ENCODE assay signal across 1 cellular context in the genomic region with DNA sequence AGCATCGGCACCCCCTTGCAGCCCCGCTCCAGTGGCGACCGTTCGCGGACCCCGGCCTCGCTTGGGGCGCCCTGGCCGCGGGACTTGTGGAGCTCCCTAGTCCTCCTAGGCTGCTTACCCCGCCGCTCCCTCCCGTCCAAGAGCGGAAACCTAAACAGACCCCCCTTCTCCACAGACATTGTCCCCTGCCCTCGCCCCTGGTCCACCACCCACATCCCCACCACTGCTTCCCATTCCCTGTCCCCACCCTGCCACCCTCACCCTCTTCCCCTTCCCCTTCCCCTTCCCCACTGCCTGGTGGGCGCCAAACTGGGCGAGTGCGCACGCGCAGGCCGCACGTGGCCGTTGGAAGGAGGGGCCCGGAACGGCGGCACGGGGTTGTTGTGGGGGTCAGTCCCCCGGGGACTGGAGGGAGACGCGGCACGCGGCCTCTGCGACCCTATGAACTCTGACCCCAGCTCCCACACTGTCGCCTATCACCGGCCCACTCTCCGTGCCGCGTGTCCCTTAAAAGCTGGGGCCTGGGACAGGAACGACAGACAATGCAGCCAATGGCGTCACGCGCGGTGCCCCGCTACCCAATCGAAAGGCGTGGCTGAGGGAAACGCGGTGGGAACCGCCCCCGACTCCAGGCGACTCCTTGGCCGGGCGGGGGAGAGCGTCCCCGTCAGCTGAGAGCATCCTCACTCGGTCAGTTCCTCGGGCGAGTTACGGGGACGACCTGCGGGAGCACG.
TF ChIP-seq lines count a peak whose summit lies in the region.

A gene (plus strand): TSS at position 667 of the 734 bp plus-strand sequence. CDS start 103 bp downstream, outside the sequence.

TF ChIP-seq in K562, 482 proteins besides CTCF, POLR2A, EP300 and RAD21 (continued from another document):
- TF ChIP-seq, protein P1, sequence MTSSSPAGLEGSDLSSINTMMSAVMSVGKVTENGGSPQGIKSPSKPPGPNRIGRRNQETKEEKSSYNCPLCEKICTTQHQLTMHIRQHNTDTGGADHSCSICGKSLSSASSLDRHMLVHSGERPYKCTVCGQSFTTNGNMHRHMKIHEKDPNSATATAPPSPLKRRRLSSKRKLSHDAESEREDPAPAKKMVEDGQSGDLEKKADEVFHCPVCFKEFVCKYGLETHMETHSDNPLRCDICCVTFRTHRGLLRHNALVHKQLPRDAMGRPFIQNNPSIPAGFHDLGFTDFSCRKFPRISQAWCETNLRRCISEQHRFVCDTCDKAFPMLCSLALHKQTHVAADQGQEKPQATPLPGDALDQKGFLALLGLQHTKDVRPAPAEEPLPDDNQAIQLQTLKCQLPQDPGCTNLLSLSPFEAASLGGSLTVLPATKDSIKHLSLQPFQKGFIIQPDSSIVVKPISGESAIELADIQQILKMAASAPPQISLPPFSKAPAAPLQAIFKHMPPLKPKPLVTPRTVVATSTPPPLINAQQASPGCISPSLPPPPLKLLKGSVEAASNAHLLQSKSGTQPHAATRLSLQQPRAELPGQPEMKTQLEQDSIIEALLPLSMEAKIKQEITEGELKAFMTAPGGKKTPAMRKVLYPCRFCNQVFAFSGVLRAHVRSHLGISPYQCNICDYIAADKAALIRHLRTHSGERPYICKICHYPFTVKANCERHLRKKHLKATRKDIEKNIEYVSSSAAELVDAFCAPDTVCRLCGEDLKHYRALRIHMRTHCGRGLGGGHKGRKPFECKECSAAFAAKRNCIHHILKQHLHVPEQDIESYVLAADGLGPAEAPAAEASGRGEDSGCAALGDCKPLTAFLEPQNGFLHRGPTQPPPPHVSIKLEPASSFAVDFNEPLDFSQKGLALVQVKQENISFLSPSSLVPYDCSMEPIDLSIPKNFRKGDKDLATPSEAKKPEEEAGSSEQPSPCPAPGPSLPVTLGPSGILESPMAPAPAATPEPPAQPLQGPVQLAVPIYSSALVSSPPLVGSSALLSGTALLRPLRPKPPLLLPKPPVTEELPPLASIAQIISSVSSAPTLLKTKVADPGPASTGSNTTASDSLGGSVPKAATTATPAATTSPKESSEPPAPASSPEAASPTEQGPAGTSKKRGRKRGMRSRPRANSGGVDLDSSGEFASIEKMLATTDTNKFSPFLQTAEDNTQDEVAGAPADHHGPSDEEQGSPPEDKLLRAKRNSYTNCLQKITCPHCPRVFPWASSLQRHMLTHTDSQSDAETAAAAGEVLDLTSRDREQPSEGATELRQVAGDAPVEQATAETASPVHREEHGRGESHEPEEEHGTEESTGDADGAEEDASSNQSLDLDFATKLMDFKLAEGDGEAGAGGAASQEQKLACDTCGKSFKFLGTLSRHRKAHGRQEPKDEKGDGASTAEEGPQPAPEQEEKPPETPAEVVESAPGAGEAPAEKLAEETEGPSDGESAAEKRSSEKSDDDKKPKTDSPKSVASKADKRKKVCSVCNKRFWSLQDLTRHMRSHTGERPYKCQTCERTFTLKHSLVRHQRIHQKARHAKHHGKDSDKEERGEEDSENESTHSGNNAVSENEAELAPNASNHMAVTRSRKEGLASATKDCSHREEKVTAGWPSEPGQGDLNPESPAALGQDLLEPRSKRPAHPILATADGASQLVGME (CRISPR knock-in tag; IDR thresholded peaks at IDR 0.05) = no peak
- TF ChIP-seq, protein P2, sequence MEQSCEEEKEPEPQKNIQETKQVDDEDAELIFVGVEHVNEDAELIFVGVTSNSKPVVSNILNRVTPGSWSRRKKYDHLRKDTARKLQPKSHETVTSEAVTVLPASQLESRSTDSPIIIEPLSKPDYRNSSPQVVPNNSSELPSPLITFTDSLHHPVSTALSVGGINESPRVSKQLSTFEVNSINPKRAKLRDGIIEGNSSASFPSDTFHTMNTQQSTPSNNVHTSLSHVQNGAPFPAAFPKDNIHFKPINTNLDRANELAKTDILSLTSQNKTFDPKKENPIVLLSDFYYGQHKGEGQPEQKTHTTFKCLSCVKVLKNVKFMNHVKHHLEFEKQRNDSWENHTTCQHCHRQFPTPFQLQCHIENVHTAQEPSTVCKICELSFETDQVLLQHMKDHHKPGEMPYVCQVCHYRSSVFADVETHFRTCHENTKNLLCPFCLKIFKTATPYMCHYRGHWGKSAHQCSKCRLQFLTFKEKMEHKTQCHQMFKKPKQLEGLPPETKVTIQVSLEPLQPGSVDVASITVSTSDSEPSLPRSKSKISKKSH (CRISPR knock-in tag; IDR thresholded peaks at IDR 0.05) = no peak
- TF ChIP-seq ZNF766 (CRISPR knock-in tag; conservative IDR thresholded peaks at IDR 0.05) (no peak), HMG20B (CRISPR knock-in tag; IDR thresholded peaks at IDR 0.05) (no peak), ZNF212 (CRISPR knock-in tag; IDR thresholded peaks at IDR 0.05) (no peak), HDAC8 (tag; IDR thresholded peaks at IDR 0.05) (no peak), SMARCA5 (IDR thresholded peaks at IDR 0.05) (no peak), GABPB2 (CRISPR knock-in tag; conservative IDR thresholded peaks at IDR 0.05) (no peak), PRMT5 (CRISPR knock-in tag; IDR thresholded peaks at IDR 0.05) (no peak), LEF1 (IDR thresholded peaks at IDR 0.05) (no peak), TEAD2 (tag; IDR thresholded peaks at IDR 0.05) (no peak), NR4A1 (CRISPR knock-in tag; IDR thresholded peaks at IDR 0.05) (no peak), NR4A1 (tag; IDR thresholded peaks at IDR 0.05) (no peak), TARDBP (IDR thresholded peaks at IDR 0.05) (no peak), NCOA1 (IDR thresholded peaks at IDR 0.05; ENCODE audit: low read depth) (no peak), MXI1 (IDR thresholded peaks at IDR 0.05; ENCODE audit: low read depth, low read length) (no peak), ZNF77 (CRISPR knock-in tag; IDR thresholded peaks at IDR 0.05) (no peak)
- TF ChIP-seq, protein P3, sequence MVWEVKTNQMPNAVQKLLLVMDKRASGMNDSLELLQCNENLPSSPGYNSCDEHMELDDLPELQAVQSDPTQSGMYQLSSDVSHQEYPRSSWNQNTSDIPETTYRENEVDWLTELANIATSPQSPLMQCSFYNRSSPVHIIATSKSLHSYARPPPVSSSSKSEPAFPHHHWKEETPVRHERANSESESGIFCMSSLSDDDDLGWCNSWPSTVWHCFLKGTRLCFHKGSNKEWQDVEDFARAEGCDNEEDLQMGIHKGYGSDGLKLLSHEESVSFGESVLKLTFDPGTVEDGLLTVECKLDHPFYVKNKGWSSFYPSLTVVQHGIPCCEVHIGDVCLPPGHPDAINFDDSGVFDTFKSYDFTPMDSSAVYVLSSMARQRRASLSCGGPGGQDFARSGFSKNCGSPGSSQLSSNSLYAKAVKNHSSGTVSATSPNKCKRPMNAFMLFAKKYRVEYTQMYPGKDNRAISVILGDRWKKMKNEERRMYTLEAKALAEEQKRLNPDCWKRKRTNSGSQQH (CRISPR knock-in tag; IDR thresholded peaks at IDR 0.05) = no peak
- TF ChIP-seq, protein P4, sequence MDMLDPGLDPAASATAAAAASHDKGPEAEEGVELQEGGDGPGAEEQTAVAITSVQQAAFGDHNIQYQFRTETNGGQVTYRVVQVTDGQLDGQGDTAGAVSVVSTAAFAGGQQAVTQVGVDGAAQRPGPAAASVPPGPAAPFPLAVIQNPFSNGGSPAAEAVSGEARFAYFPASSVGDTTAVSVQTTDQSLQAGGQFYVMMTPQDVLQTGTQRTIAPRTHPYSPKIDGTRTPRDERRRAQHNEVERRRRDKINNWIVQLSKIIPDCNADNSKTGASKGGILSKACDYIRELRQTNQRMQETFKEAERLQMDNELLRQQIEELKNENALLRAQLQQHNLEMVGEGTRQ (CRISPR knock-in tag; IDR thresholded peaks at IDR 0.05) = no peak
